ENCODE assay signal across 23 cellular contexts in the genomic region with DNA sequence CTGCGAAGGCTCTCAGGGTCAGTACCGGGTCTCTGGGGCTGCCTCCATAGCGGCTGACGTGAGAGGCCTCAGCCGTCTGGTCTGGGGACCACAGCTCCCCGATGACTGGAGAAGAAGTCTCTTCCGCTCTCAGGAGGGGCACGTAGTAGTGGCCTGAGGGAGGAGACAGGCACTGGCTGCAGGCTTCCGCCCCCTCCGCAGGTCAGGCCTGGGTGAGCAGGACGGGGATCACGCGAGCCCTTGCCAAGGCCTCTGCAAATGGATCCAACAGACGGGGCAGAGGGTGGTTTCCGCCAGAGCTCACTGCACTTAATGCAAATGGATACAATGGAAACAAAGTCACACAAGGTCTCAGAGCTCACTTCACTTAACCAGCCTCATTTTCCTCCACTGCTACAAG. TPM values are rescaled to one million over a fixed set of nuclear protein-coding genes. Genes with fewer than 3 reads are reported as not detected.
DNase-seq lines count a peak whose midpoint lies in the region; ATAC-seq and TF ChIP-seq lines count a peak whose summit lies in the region.
"Had no signal": no experiment of that assay in that cellular context is flagged by ENCODE, and none has a peak within 500 bp of the region (broad histone marks: within the 10 kb centered on the region; RNA-seq: fewer than 3 reads in every experiment).

No MANE protein-coding gene starts in this region.

- CTCF ChIA-PET in CD8-positive, alpha-beta T cell (lab: Charles Lee): no interaction called here

- no peak overlapping the region for H3K4me3 ChIP-seq in CD8-positive, alpha-beta T cell (ENCODE audit: low read depth, low read length)
- H3K4me3 ChIP-seq in DND-41 (ENCODE audit: low read depth in 1 of 2, low read length in 2 of 2) (no peak overlapping the region), endodermal cell (ENCODE audit: low read length) (no peak overlapping the region), lower lobe of right lung (no peak overlapping the region)
- H3K4me3 ChIP-seq: SJSA1 had no signal

- H3K4me2 ChIP-seq in DND-41 (ENCODE audit: insufficient read depth, low read length): no peak overlapping the region

- no peak for TF ChIP-seq CTCF in CD8-positive, alpha-beta T cell (IDR thresholded peaks at IDR 0.05)
- TF ChIP-seq CTCF in DND-41 (IDR thresholded peaks at IDR 0.05; ENCODE audit: borderline replicate concordance, extremely low read depth, low read length, poor library complexity, severe bottlenecking) (no peak), endodermal cell (conservative IDR thresholded peaks at IDR 0.05) (no peak), lower lobe of right lung (IDR thresholded peaks at IDR 0.05) (no peak)

- no peaks in the 10 kb centered on the region for H3K4me1 ChIP-seq in CD8-positive, alpha-beta T cell (ENCODE audit: insufficient read depth, low read length)
- H3K4me1 ChIP-seq in DND-41 (ENCODE audit: insufficient read depth, low read length) (no peaks in the 10 kb centered on the region), endodermal cell (ENCODE audit: control insufficient read depth, insufficient read depth, low read length) (no peaks in the 10 kb centered on the region), lower lobe of right lung (no peaks in the 10 kb centered on the region)
- H3K4me1 ChIP-seq: SJSA1 had no signal

- no peaks in the 10 kb centered on the region for H3K9me3 Mint-ChIP-seq in CD8-positive, alpha-beta T cell
- no peaks in the 10 kb centered on the region for H3K9me3 Mint-ChIP-seq in endodermal cell
- H3K9me3 Mint-ChIP-seq: CD8-positive, alpha-beta memory T cell had no signal

- H3K36me3 ChIP-seq in CD8-positive, alpha-beta T cell (ENCODE audit: insufficient read depth, low read length): peaks cover 47% of the 10 kb centered on the region
- peaks cover 95% of the 10 kb centered on the region for H3K36me3 ChIP-seq in DND-41 (ENCODE audit: insufficient read depth, low read length)
- H3K36me3 ChIP-seq in endodermal cell (ENCODE audit: control insufficient read depth, insufficient read depth, low read length): peaks cover 86% of the 10 kb centered on the region
- H3K36me3 ChIP-seq in lower lobe of right lung: peaks cover 88% of the 10 kb centered on the region

- POLR2A ChIA-PET in CD8-positive, alpha-beta T cell (lab: Charles Lee): no interaction called here

- H3K27me3 Mint-ChIP-seq in CD8-positive, alpha-beta T cell (ENCODE audit: low read depth): no peaks in the 10 kb centered on the region
- H3K27me3 Mint-ChIP-seq in endodermal cell (ENCODE audit: insufficient read depth): no peaks in the 10 kb centered on the region
- H3K27me3 Mint-ChIP-seq: B cell; CD8-positive, alpha-beta memory T cell had no signal

- peaks cover 39% of the 10 kb centered on the region; the same call in 1 of the 2 replicates for H4K20me1 ChIP-seq in DND-41 (ENCODE audit: insufficient read depth, low read length)

- H3K79me2 ChIP-seq in DND-41 (ENCODE audit: insufficient read depth, low read length): peaks cover 14% of the 10 kb centered on the region; the same call in 1 of the 2 replicates

- no peak overlapping the region for H3K27ac ChIP-seq in CD8-positive, alpha-beta T cell (ENCODE audit: low read depth, low read length)
- H3K27ac ChIP-seq in DND-41 (ENCODE audit: low read length) (no peak overlapping the region), endodermal cell (ENCODE audit: low read depth, low read length) (no peak overlapping the region), lower lobe of right lung (no peak overlapping the region)
- H3K27ac ChIP-seq: C4-2B, HL-60, SJSA1 had no signal

- H2AFZ ChIP-seq in DND-41 (ENCODE audit: low read depth, low read length): no peak overlapping the region

- H3K9me3 ChIP-seq in CD8-positive, alpha-beta T cell (ENCODE audit: low read length): no peaks in the 10 kb centered on the region
- no peaks in the 10 kb centered on the region for H3K9me3 ChIP-seq in DND-41 (ENCODE audit: insufficient read depth, low read length, severe bottlenecking)
- H3K9me3 ChIP-seq in endodermal cell (ENCODE audit: control insufficient read depth, low read length): no peaks in the 10 kb centered on the region
- H3K9me3 ChIP-seq in lower lobe of right lung: no peaks in the 10 kb centered on the region
- H3K9me3 ChIP-seq: SJSA1 had no signal

- H3K36me3 Mint-ChIP-seq in CD8-positive, alpha-beta T cell: peaks cover 89% of the 10 kb centered on the region
- peaks cover 89% of the 10 kb centered on the region for H3K36me3 Mint-ChIP-seq in endodermal cell (ENCODE audit: low read depth)

- intact Hi-C loops in CD8-positive, alpha-beta T cell (cut with DNase I, micrococcal nuclease): no loop called here
- intact Hi-C loops in lower lobe of right lung (cut with DNase I): no loop called here

- no peaks in the 10 kb centered on the region for H3K27me3 ChIP-seq in CD8-positive, alpha-beta T cell (ENCODE audit: insufficient read depth, low read length)
- H3K27me3 ChIP-seq in DND-41 (ENCODE audit: insufficient read depth, low read length, poor library complexity) (no peaks in the 10 kb centered on the region), endodermal cell (ENCODE audit: control insufficient read depth, insufficient read depth, low read length, poor library complexity, severe bottlenecking) (no peaks in the 10 kb centered on the region), lower lobe of right lung (ENCODE audit: low read depth) (no peaks in the 10 kb centered on the region)
- H3K27me3 ChIP-seq: SJSA1 had no signal

- H3K27ac Mint-ChIP-seq in CD8-positive, alpha-beta T cell: peak overlapping the region; percentile 62
- H3K27ac Mint-ChIP-seq in endodermal cell: peak overlapping the region; percentile 27
- H3K27ac Mint-ChIP-seq: B cell had no signal

- in situ Hi-C loops in KBM-7 (cut with MboI; ENCODE audit: low pct_unique_long_range_greater_than_20kb, low sequenced_read_pairs): no loop called here

- WGBS in endodermal cell (ENCODE audit: insufficient coverage in 1 of 2, insufficient read length in 1 of 2), 2 experiments: 96 to 97% methylated on average over 15 of the region's 15 CpGs

- no peak for DNase-seq in CD8-positive, alpha-beta T cell
- DNase-seq in DND-41: no peak
- DNase-seq in endodermal cell: peak; percentile 41
- peak; percentile 28 for DNase-seq in lower lobe of right lung
- DNase-seq in KBM-7: no peak
- DNase-seq: CD8-positive, alpha-beta memory T cell; DMS 273 treated with DMSO at 0.1 percent for 48 hours; DMS79 treated with DMSO at 0.1 percent for 48 hours; H7; MV-4-11; NCI-H1105; NCI-H1436 treated with DMSO at 0.1 percent for 48 hours; NCI-H187 treated with DMSO at 0.1 percent for 48 hours; NCI-H2107; NCI-H524; NCI-H748 treated with DMSO at 0.1 percent for 48 hours had no signal

- H3K4me3 Mint-ChIP-seq in CD8-positive, alpha-beta T cell: no peak overlapping the region
- H3K4me3 Mint-ChIP-seq in endodermal cell: no peak overlapping the region
- H3K4me3 Mint-ChIP-seq: B cell; CD8-positive, alpha-beta memory T cell had no signal

- ATAC-seq in CD8-positive, alpha-beta T cell: no peak
- ATAC-seq in DND-41 (ENCODE audit: insufficient read depth, low read depth) (peak; percentile 32; the same call in 1 of the 3 replicates), lower lobe of right lung (peak in 1 of 2 donors; percentile 25), HG02970 (IDR thresholded peaks at IDR 0.05; ENCODE audit: low FRiP score, unreplicated experiment) (no peak), HG03521 (IDR thresholded peaks at IDR 0.05; ENCODE audit: unreplicated experiment) (no peak)
- ATAC-seq: Right ventricle myocardium inferior had no signal

- H3K4me1 Mint-ChIP-seq in CD8-positive, alpha-beta T cell (ENCODE audit: low read depth): peaks cover 2% of the 10 kb centered on the region
- no peaks in the 10 kb centered on the region for H3K4me1 Mint-ChIP-seq in endodermal cell

- H3K9ac ChIP-seq in DND-41 (ENCODE audit: low read depth, low read length) (no peak overlapping the region), endodermal cell (ENCODE audit: extremely low read depth, low read length, poor library complexity, severe bottlenecking) (no peak overlapping the region)

RNA-seq across cellular contexts. Expression of gene ANKLE2, which starts 24.7 kb away (rescaled TPM):
- total RNA-seq in CD8-positive, alpha-beta T cell: 10 to 100 TPM; 54.7 to 57.9 TPM
- total RNA-seq in endodermal cell: 10 to 100 TPM; 87.8 to 88.5 TPM
- 58.3 TPM for polyA plus RNA-seq in endodermal cell (2013, experiment 1 of 2)
- polyA plus RNA-seq in endodermal cell (2013, experiment 2 of 2): 56.1 TPM
- 49.6 TPM for total RNA-seq in lower lobe of right lung

RNA-seq across cellular contexts. Expression of gene PGAM5, which starts 26.3 kb away (rescaled TPM):
- 10 to 100 TPM; 14.7 to 15.7 TPM for total RNA-seq in CD8-positive, alpha-beta T cell
- 10 to 100 TPM; 60.2 to 64.3 TPM for total RNA-seq in endodermal cell
- 34.9 TPM for polyA plus RNA-seq in endodermal cell (2013, experiment 1 of 2)
- polyA plus RNA-seq in endodermal cell (2013, experiment 2 of 2): 37.3 TPM
- total RNA-seq in lower lobe of right lung: 21.7 TPM

RNA-seq across cellular contexts. Expression of gene PXMP2, which starts 49.5 kb away (rescaled TPM):
- total RNA-seq in CD8-positive, alpha-beta T cell: 1 to 10 TPM; 1.2 to 1.8 TPM
- total RNA-seq in endodermal cell: 10 to 100 TPM; 26.7 to 27.0 TPM
- polyA plus RNA-seq in endodermal cell (2013, experiment 1 of 2): 19.2 TPM
- 22.2 TPM for polyA plus RNA-seq in endodermal cell (2013, experiment 2 of 2)
- total RNA-seq in lower lobe of right lung: 16.9 TPM

RNA-seq across cellular contexts. Expression of gene POLE, which starts 49.8 kb away (rescaled TPM):
- 10 to 100 TPM; 25.9 to 31.1 TPM for total RNA-seq in CD8-positive, alpha-beta T cell
- total RNA-seq in endodermal cell: 100 to 1,000 TPM; 165 to 212 TPM
- 85.3 TPM for polyA plus RNA-seq in endodermal cell (2013, experiment 1 of 2)
- polyA plus RNA-seq in endodermal cell (2013, experiment 2 of 2): 81.7 TPM
- total RNA-seq in lower lobe of right lung: 28.0 TPM

Comparison
In these comparisons a context has a peak if more than half of its experiments do, and no peak if none do; other contexts are left out.
1. DNase-seq: peak in endodermal cell (single experiment) and lower lobe of right lung (single experiment); none in CD8-positive, alpha-beta T cell (0 of 7), DND-41 (single experiment) and KBM-7 (single experiment).